In the genomic region with DNA sequence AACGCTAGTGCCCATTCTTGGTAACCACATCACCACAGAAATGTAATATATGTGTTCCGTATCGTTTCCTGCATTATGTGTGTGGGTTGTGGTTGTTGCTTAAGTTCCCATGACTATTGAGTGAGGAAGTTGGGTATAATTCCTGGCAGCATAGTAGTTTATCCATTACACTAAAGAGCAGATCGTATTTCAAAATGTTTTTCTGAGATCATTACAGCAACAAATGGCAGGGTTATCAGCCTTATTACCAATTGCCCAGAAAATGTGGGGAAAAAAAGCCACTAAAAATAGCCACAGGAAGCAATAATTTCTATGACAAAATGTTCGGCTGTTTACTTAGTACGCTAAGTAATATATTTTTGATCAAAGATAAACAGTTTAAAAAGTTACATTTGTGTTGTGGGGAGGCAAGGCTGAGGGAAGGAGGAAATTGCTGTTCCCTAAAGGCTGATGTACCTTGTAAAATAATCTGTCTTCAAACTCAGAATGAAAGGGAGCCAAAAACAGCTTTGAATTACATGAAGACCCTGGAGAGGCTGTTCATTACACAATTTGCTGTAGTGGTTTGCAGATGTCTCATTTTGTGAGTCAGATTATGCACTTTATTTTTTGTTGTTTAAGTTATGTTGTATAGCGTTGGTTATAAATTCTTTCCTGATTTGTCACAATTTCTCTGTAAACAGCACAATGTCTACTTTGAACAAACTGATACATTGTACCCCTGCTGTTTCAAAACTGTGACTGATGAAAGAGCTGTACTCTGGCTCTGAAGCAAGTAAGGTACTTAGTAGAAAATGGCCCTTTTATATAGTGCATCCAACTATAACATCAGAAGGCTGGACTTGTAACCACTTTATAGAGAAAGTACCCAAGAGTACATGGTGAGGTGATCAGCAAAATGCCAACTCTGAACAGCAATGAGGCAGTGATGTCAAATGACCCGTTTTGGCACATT, we compare ENCODE assay signal across 11 cellular contexts.
A peak's percentile ranks its signal among the peaks of the same experiment; 100 is the strongest.
DNase-seq lines count a peak whose midpoint lies in the region; ATAC-seq and TF ChIP-seq lines count a peak whose summit lies in the region.
"Had no signal": no experiment of that assay in that cellular context is flagged by ENCODE, and none has a peak within 500 bp of the region (broad histone marks: within the 10 kb centered on the region; RNA-seq: fewer than 3 reads in every experiment).

No MANE protein-coding gene starts in this region.

- H3K9me2 ChIP-seq in PC-3 (replicated peaks; ENCODE audit: low read length), result no peaks in the 10 kb centered on the region

- peak overlapping the region; percentile 46 for H3K4me2 ChIP-seq in PC-3 (ENCODE audit: low read length)

- peak overlapping the region; percentile 92 for H3K27ac ChIP-seq in PC-3 (ENCODE audit: low read length)
- H3K27ac ChIP-seq in vagina, result peak overlapping the region; percentile 9
- no peak overlapping the region for H3K27ac ChIP-seq in CD8-positive, alpha-beta memory T cell (ENCODE audit: low read depth, low read length)
- peak overlapping the region in 1 of 5 donors; percentile 61 for H3K27ac ChIP-seq in adrenal gland

- H3K27ac Mint-ChIP-seq in CD8-positive, alpha-beta memory T cell, result no peak overlapping the region
- no peak overlapping the region for H3K27ac Mint-ChIP-seq in activated CD4-positive, alpha-beta T cell treated with anti-CD3 and anti-CD28 coated beads, Interleukin-2, amount 10 ng/mL, durations not matched to agents 24 days and 14 days
- H3K27ac Mint-ChIP-seq: natural killer cell had no signal

- H3F3A ChIP-seq in PC-3 (ENCODE audit: low read length, unreplicated experiment), result no peaks in the 10 kb centered on the region

- TF ChIP-seq CTCF in PC-3 (conservative IDR thresholded peaks at IDR 0.05; ENCODE audit: low read depth, low read length), result no peak
- no peak for TF ChIP-seq CTCF in fibroblast of mammary gland (conservative IDR thresholded peaks at IDR 0.05; ENCODE audit: control insufficient read depth, insufficient read depth, low read depth, low read length)
- TF ChIP-seq CTCF in vagina (IDR thresholded peaks at IDR 0.05), result no peak
- no peak for TF ChIP-seq CTCF in adrenal gland (IDR thresholded peaks at IDR 0.05)

- intact Hi-C loops in PC-3 (cut with micrococcal nuclease), result loop anchor here (1.0 to 2.0 kb wide), 7 partner anchors 9 to 1030 kb away; a partner anchor contains a TSS
- intact Hi-C loops in vagina (cut with DNase I), result no loop called here
- intact Hi-C loops in adrenal gland (cut with DNase I), result no loop called here
- intact Hi-C loops in activated CD4-positive, alpha-beta T cell treated with anti-CD3 and anti-CD28 coated beads, Interleukin-2, amount 10 ng/mL, durations not matched to agents 24 days and 14 days (cut with micrococcal nuclease), result no loop called here

- POLR2A ChIA-PET in PC-3 (lab: Charles Lee; ENCODE audit: unreplicated experiment), result no interaction called here
- POLR2A ChIA-PET in CD8-positive, alpha-beta memory T cell (lab: Charles Lee), result no interaction called here

- no peaks in the 10 kb centered on the region for H3K36me3 Mint-ChIP-seq in CD8-positive, alpha-beta memory T cell
- no peaks in the 10 kb centered on the region for H3K36me3 Mint-ChIP-seq in activated CD4-positive, alpha-beta T cell treated with anti-CD3 and anti-CD28 coated beads, Interleukin-2, amount 10 ng/mL, durations not matched to agents 24 days and 14 days (ENCODE audit: low read depth)
- H3K36me3 Mint-ChIP-seq: natural killer cell had no signal

- H3K4me1 Mint-ChIP-seq in CD8-positive, alpha-beta memory T cell, result no peaks in the 10 kb centered on the region
- no peaks in the 10 kb centered on the region for H3K4me1 Mint-ChIP-seq in activated CD4-positive, alpha-beta T cell treated with anti-CD3 and anti-CD28 coated beads, Interleukin-2, amount 10 ng/mL, durations not matched to agents 24 days and 14 days
- H3K4me1 Mint-ChIP-seq: natural killer cell had no signal

- H3K36me3 ChIP-seq in PC-3 (ENCODE audit: low read depth, low read length) (no peaks in the 10 kb centered on the region), vagina (no peaks in the 10 kb centered on the region), adrenal gland (replicated peaks in 1 of 2) (no peaks in the 10 kb centered on the region)
- H3K36me3 ChIP-seq in CD8-positive, alpha-beta memory T cell (ENCODE audit: insufficient read depth, low read length), result no peaks in the 10 kb centered on the region

- peaks cover 8% of the 10 kb centered on the region for H3K4me1 ChIP-seq in PC-3 (ENCODE audit: insufficient read depth, low read length)
- H3K4me1 ChIP-seq in vagina, result no peaks in the 10 kb centered on the region
- no peaks in the 10 kb centered on the region for H3K4me1 ChIP-seq in CD8-positive, alpha-beta memory T cell (ENCODE audit: insufficient read depth, low read length)
- no peaks in the 10 kb centered on the region for H3K4me1 ChIP-seq in adrenal gland (replicated peaks in 1 of 2)

- BruUV-seq in PC-3 (replicated peaks; lab: Mats Ljungman, UMichigan), result TSS peak; percentile 65

- H3K27me3 Mint-ChIP-seq in CD8-positive, alpha-beta memory T cell, result no peaks in the 10 kb centered on the region
- H3K27me3 Mint-ChIP-seq in activated CD4-positive, alpha-beta T cell treated with anti-CD3 and anti-CD28 coated beads, Interleukin-2, amount 10 ng/mL, durations not matched to agents 24 days and 14 days, result no peaks in the 10 kb centered on the region

- no peaks in the 10 kb centered on the region for H4K20me1 ChIP-seq in PC-3 (ENCODE audit: low read length)

- peak overlapping the region; percentile 55 for H3K9ac ChIP-seq in PC-3 (ENCODE audit: low read length)

- H3K4me3 ChIP-seq in PC-3 (ENCODE audit: low read length) (no peak overlapping the region), fibroblast of mammary gland (ENCODE audit: control insufficient read depth, low read depth, low read length) (no peak overlapping the region), vagina (no peak overlapping the region), adrenal gland (no peak overlapping the region)
- H3K4me3 ChIP-seq in CD8-positive, alpha-beta memory T cell (ENCODE audit: low read length), result no peak overlapping the region

- H3K9me3 ChIP-seq in PC-3 (ENCODE audit: low read length) (no peaks in the 10 kb centered on the region), vagina (no peaks in the 10 kb centered on the region), adrenal gland (replicated peaks in 1 of 3) (no peaks in the 10 kb centered on the region)
- no peaks in the 10 kb centered on the region for H3K9me3 ChIP-seq in CD8-positive, alpha-beta memory T cell (ENCODE audit: low read length)

- CTCF ChIA-PET in PC-3 (lab: Charles Lee), result no interaction called here
- CTCF ChIA-PET in CD8-positive, alpha-beta memory T cell (lab: Charles Lee), result no interaction called here

- DNase-seq in NOMO-1 treated with DMSO at 0.1 percent for 48 hours (lab: John Stamatoyannopoulos, UW; ENCODE audit: unreplicated experiment) (peak; percentile 17), NOMO-1 (lab: John Stamatoyannopoulos, UW; ENCODE audit: unreplicated experiment in 2 of 2) (no peak), PC-3 (peak; percentile 88), fibroblast of mammary gland (ENCODE audit: low read depth) (peak; percentile 99), vagina (ENCODE audit: extremely low spot score in 2 of 2) (no peak), adrenal gland (no peak)
- DNase-seq in CD8-positive, alpha-beta memory T cell, result no peak
- DNase-seq in activated CD4-positive, alpha-beta T cell treated with anti-CD3 and anti-CD28 coated beads, Interleukin-2, amount 10 ng/mL, durations not matched to agents 24 days and 14 days, result no peak
- DNase-seq: aorta, COR-L47, natural killer cell had no signal

- no peaks in the 10 kb centered on the region for H3K27me3 ChIP-seq in PC-3 (ENCODE audit: low read length)
- H3K27me3 ChIP-seq in vagina, result no peaks in the 10 kb centered on the region
- no peaks in the 10 kb centered on the region for H3K27me3 ChIP-seq in CD8-positive, alpha-beta memory T cell (ENCODE audit: insufficient read depth, low read length, poor library complexity, severe bottlenecking)
- H3K27me3 ChIP-seq in adrenal gland, result no peaks in the 10 kb centered on the region

- 27 to 38% (median 37%) methylated on average over 8 of the region's 8 CpGs for WGBS in adrenal gland, 4 donors

- TF ChIP-seq POLR2A in vagina (IDR thresholded peaks at IDR 0.05) (no peak), adrenal gland (IDR thresholded peaks at IDR 0.05) (no peak)

- peaks cover 0 to 10% (median 1%) of the 10 kb centered on the region in 5 donors for H3K9me3 Mint-ChIP-seq in CD8-positive, alpha-beta memory T cell
- no peaks in the 10 kb centered on the region for H3K9me3 Mint-ChIP-seq in activated CD4-positive, alpha-beta T cell treated with anti-CD3 and anti-CD28 coated beads, Interleukin-2, amount 10 ng/mL, durations not matched to agents 24 days and 14 days

- no peak overlapping the region for H3K4me3 Mint-ChIP-seq in CD8-positive, alpha-beta memory T cell
- no peak overlapping the region for H3K4me3 Mint-ChIP-seq in activated CD4-positive, alpha-beta T cell treated with anti-CD3 and anti-CD28 coated beads, Interleukin-2, amount 10 ng/mL, durations not matched to agents 24 days and 14 days
- H3K4me3 Mint-ChIP-seq: natural killer cell had no signal

- H3K79me2 ChIP-seq in PC-3 (ENCODE audit: low read length), result no peaks in the 10 kb centered on the region

- peak; percentile 86 for ATAC-seq in PC-3
- ATAC-seq: natural killer cell had no signal

- H2AFZ ChIP-seq in PC-3 (ENCODE audit: low read length), result no peak overlapping the region

Comparison
In these comparisons a context has a peak if more than half of its experiments do, and no peak if none do; other contexts are left out.
1. DNase-seq: peak in NOMO-1 treated with DMSO at 0.1 percent for 48 hours (single experiment), PC-3 (single experiment) and fibroblast of mammary gland (single experiment); none in NOMO-1 (0 of 2), vagina (0 of 2), CD8-positive, alpha-beta memory T cell (0 of 5), adrenal gland (0 of 7) and activated CD4-positive, alpha-beta T cell treated with anti-CD3 and anti-CD28 coated beads, Interleukin-2, amount 10 ng/mL, durations not matched to agents 24 days and 14 days (single experiment).